In the genomic region with DNA sequence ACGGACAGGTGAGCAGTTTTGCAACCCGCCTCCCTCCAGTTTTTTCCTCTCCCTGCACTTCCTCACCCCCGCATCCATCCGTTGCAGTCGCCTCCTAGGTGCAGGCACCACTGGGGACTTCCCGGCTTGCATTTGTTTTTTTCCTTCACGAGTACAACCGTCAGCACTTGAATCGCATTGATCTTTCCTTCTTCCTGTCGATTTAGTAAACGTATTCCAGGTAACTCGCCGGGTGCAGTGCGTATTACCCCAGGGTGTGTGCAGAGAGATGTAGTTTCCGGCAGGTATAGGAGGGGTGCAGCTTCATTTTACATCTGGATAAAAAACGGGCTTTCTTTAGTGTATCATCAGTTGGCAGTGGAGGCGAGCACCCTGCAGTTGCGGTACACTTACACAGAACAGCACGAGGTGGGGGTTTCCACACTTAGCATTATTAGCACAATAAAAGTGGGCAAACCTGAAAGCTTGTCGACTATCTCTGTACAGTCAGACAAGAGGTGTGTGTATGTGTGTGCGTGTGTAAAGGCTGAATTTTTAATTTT, we compare ENCODE assay signal across 8 cellular contexts.
DNase-seq lines count a peak whose midpoint lies in the region; ATAC-seq and TF ChIP-seq lines count a peak whose summit lies in the region.

A gene (minus strand): TSS at position 359 of the 542 bp plus-strand sequence.

- peaks cover 26% of the 10 kb centered on the region for H3K36me3 Mint-ChIP-seq in effector memory CD8-positive, alpha-beta T cell (ENCODE audit: insufficient read depth)
- no peaks in the 10 kb centered on the region for H3K36me3 Mint-ChIP-seq in natural killer cell treated with Interleukin-12 subunit alpha and Interleukin-12 subunit beta and Interleukin-15 and Interleukin-18, amount 100 ng/mL, for 72 hours

- H3K4me3 Mint-ChIP-seq in effector memory CD8-positive, alpha-beta T cell: peak within 1 kb of the TSS; percentile 97 to 99
- peak within 1 kb of the TSS; percentile 95 for H3K4me3 Mint-ChIP-seq in natural killer cell treated with Interleukin-12 subunit alpha and Interleukin-12 subunit beta and Interleukin-15 and Interleukin-18, amount 100 ng/mL, for 72 hours

- H3K4me3 ChIP-seq in AG10803 (ENCODE audit: low read length) (peak within 1 kb of the TSS; percentile 56), HUES64 (ENCODE audit: low read length) (peak within 1 kb of the TSS; percentile 93), upper lobe of right lung (peak within 1 kb of the TSS; percentile 73)

- peak within 1 kb of the TSS; percentile 73; the same call in 1 of the 2 replicates for H3K27ac ChIP-seq in HUES64 (ENCODE audit: low read depth, low read length)
- H3K27ac ChIP-seq in upper lobe of right lung: peak within 1 kb of the TSS; percentile 69

- WGBS in HUES64: 3% methylated on average over 20 of the region's 21 CpGs

- intact Hi-C loops in upper lobe of right lung (cut with DNase I): no loop called here

- H3K27me3 Mint-ChIP-seq in effector memory CD8-positive, alpha-beta T cell: no peaks in the 10 kb centered on the region
- no peaks in the 10 kb centered on the region for H3K27me3 Mint-ChIP-seq in natural killer cell treated with Interleukin-12 subunit alpha and Interleukin-12 subunit beta and Interleukin-15 and Interleukin-18, amount 100 ng/mL, for 72 hours

- peak within 1 kb of the TSS; percentile 95 to 98 for H3K27ac Mint-ChIP-seq in effector memory CD8-positive, alpha-beta T cell
- peak within 1 kb of the TSS; percentile 85 to 92 for H3K27ac Mint-ChIP-seq in natural killer cell treated with Interleukin-12 subunit alpha and Interleukin-12 subunit beta and Interleukin-15 and Interleukin-18, amount 100 ng/mL, for 72 hours

- ATAC-seq in GM19455 (IDR thresholded peaks at IDR 0.05; ENCODE audit: unreplicated experiment) (peak; percentile 15), upper lobe of right lung (no peak), HG02884 (IDR thresholded peaks at IDR 0.05; ENCODE audit: unreplicated experiment) (no peak)
- ATAC-seq in effector memory CD8-positive, alpha-beta T cell (replicated peaks): peak; percentile 64
- peak; percentile 60 to 66 for ATAC-seq in natural killer cell treated with Interleukin-12 subunit alpha and Interleukin-12 subunit beta and Interleukin-15 and Interleukin-18, amount 100 ng/mL, for 72 hours

- H3K4me1 Mint-ChIP-seq in effector memory CD8-positive, alpha-beta T cell (ENCODE audit: low read depth in 2 of 2): peaks cover 73 to 88% of the 10 kb centered on the region in 2 donors
- peaks cover 80 to 86% of the 10 kb centered on the region in 2 donors for H3K4me1 Mint-ChIP-seq in natural killer cell treated with Interleukin-12 subunit alpha and Interleukin-12 subunit beta and Interleukin-15 and Interleukin-18, amount 100 ng/mL, for 72 hours (ENCODE audit: low read depth in 2 of 2)

- peak within 1 kb of the TSS; percentile 90 for H3K9ac ChIP-seq in HUES64 (ENCODE audit: low read depth, low read length)

- H3K9me3 ChIP-seq in HUES64 (ENCODE audit: insufficient read depth, low read depth, low read length): no peaks in the 10 kb centered on the region
- no peaks in the 10 kb centered on the region for H3K9me3 ChIP-seq in upper lobe of right lung

- no peaks in the 10 kb centered on the region for H3K36me3 ChIP-seq in HUES64 (ENCODE audit: insufficient read depth, low read length)
- no peaks in the 10 kb centered on the region for H3K36me3 ChIP-seq in upper lobe of right lung

- TF ChIP-seq CTCF in AG10803 (conservative IDR thresholded peaks at IDR 0.05; ENCODE audit: low read length) (no peak), upper lobe of right lung (IDR thresholded peaks at IDR 0.05) (no peak)

- peaks cover 25% of the 10 kb centered on the region for H3K4me1 ChIP-seq in HUES64 (ENCODE audit: insufficient read depth, low read length)
- peaks cover 24% of the 10 kb centered on the region for H3K4me1 ChIP-seq in upper lobe of right lung

- H3K27me3 ChIP-seq in HUES64 (ENCODE audit: insufficient read depth, low read length) (peaks cover 14% of the 10 kb centered on the region), upper lobe of right lung (no peaks in the 10 kb centered on the region)

- DNase-seq in AG10803 (ENCODE audit: low read depth) (no peak), upper lobe of right lung (no peak)
- DNase-seq in activated CD4-positive, alpha-beta T cell treated with anti-CD3 and anti-CD28 coated beads for 48 hours: peak; percentile 64
- DNase-seq in effector memory CD8-positive, alpha-beta T cell: peak; percentile 41 to 54 (median 43)
- DNase-seq in natural killer cell treated with Interleukin-12 subunit alpha and Interleukin-12 subunit beta and Interleukin-15 and Interleukin-18, amount 100 ng/mL, for 72 hours (ENCODE audit: low spot score): peak; percentile 72

- H3K9me3 Mint-ChIP-seq in effector memory CD8-positive, alpha-beta T cell: no peaks in the 10 kb centered on the region
- no peaks in the 10 kb centered on the region for H3K9me3 Mint-ChIP-seq in natural killer cell treated with Interleukin-12 subunit alpha and Interleukin-12 subunit beta and Interleukin-15 and Interleukin-18, amount 100 ng/mL, for 72 hours

Comparison
In these comparisons a context has a peak if more than half of its experiments do, and no peak if none do; other contexts are left out.
1. DNase-seq: peak in activated CD4-positive, alpha-beta T cell treated with anti-CD3 and anti-CD28 coated beads for 48 hours (single experiment), effector memory CD8-positive, alpha-beta T cell (3 of 3) and natural killer cell treated with Interleukin-12 subunit alpha and Interleukin-12 subunit beta and Interleukin-15 and Interleukin-18, amount 100 ng/mL, for 72 hours (single experiment); none in AG10803 (single experiment) and upper lobe of right lung (single experiment).
2. ATAC-seq: peak in GM19455 (single experiment), effector memory CD8-positive, alpha-beta T cell (single experiment) and natural killer cell treated with Interleukin-12 subunit alpha and Interleukin-12 subunit beta and Interleukin-15 and Interleukin-18, amount 100 ng/mL, for 72 hours (2 of 2); none in upper lobe of right lung (single experiment) and HG02884 (single experiment).
3. Peak in every context shown above with its lines, with median percentiles within 50 percentile points of each other: H3K4me3 ChIP-seq.